In the genomic region with DNA sequence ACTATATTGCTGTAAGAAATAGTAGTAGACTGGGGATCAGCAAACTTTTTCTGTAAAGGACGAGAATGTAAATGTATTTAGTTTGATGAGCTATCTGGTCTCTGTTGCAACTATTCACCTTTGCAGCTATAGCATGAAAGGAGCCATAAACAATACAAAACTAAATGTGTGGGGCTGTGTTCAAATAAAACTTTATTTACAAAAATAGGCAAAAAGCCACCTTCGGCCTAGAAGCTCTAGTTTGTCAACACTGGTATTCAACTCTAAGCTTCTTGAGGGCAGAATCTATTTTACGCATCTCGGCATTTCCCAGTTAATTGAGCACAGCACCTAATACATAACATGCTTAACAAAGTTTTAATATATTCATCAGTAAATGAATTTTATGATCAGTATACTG, we compare ENCODE assay signal across 15 cellular contexts.
"Had no signal": no experiment of that assay in that cellular context is flagged by ENCODE, and none has a peak within 500 bp of the region (broad histone marks: within the 10 kb centered on the region; RNA-seq: fewer than 3 reads in every experiment).

No MANE protein-coding gene starts in this region.

- H3K4me3 Mint-ChIP-seq: activated CD8-positive, alpha-beta T cell treated with anti-CD3 and anti-CD28 coated beads, Interleukin-2, amount 10 ng/mL, durations not matched to agents 7 days and 5 days; activated naive CD4-positive, alpha-beta T cell treated with anti-CD3 and anti-CD28 coated beads, Interleukin-2, amount 10 ng/mL, durations not matched to agents 7 days and 5 days; activated naive CD8-positive, alpha-beta T cell treated with anti-CD3 and anti-CD28 coated beads for 36 hours; activated T-cell treated with anti-CD3 and anti-CD28 coated beads, Interleukin-2, amount 50 U/mL, for 4 hours; T-helper 1 cell treated with Interleukin-12 subunit alpha and Interleukin-12 subunit beta and Interleukin-4 antibody, amounts not matched to agents 30 μg/mL and 1 μg/mL, for 36 hours had no signal

- DNase-seq: activated CD4-positive, alpha-beta T cell treated with anti-CD3 and anti-CD28 coated beads for 48 hours; activated CD4-positive, alpha-beta T cell treated with anti-CD3 and anti-CD28 coated beads, Interleukin-2, amount 50 U/mL, for 4 hours; activated CD4-positive, CD25-positive, alpha-beta regulatory T cell treated with anti-CD3 and anti-CD28 coated beads, Interleukin-2, amount 50 U/mL, for 72 hours; activated CD8-positive, alpha-beta T cell treated with anti-CD3 and anti-CD28 coated beads, Interleukin-2, amount 10 ng/mL, durations not matched to agents 7 days and 5 days; activated effector memory CD4-positive, alpha-beta T cell treated with anti-CD3 and anti-CD28 coated beads, Interleukin-2, amount 50 U/mL, for 16 hours; activated naive CD4-positive, alpha-beta T cell treated with anti-CD3 and anti-CD28 coated beads, Interleukin-2, amount 10 ng/mL, durations not matched to agents 7 days and 5 days; activated naive CD8-positive, alpha-beta T cell treated with anti-CD3 and anti-CD28 coated beads for 36 hours; activated T-cell treated with anti-CD3 and anti-CD28 coated beads, Interleukin-2, amount 50 U/mL, for 4 hours; MG63; Peyer's patch had no signal

- H3K27ac ChIP-seq: brain microvascular endothelial cell, cardiac muscle cell, Peyer's patch, RWPE1, SJSA1 had no signal

- H3K27me3 Mint-ChIP-seq: activated naive CD4-positive, alpha-beta T cell treated with anti-CD3 and anti-CD28 coated beads, Interleukin-2, amount 10 ng/mL, durations not matched to agents 7 days and 5 days; activated naive CD8-positive, alpha-beta T cell treated with anti-CD3 and anti-CD28 coated beads for 36 hours had no signal

- ATAC-seq: activated CD8-positive, alpha-beta T cell treated with anti-CD3 and anti-CD28 coated beads, Interleukin-2, amount 10 ng/mL, durations not matched to agents 7 days and 5 days; activated T-cell treated with anti-CD3 and anti-CD28 coated beads, Interleukin-2, amount 50 U/mL, for 4 hours had no signal

- H3K4me1 Mint-ChIP-seq: activated naive CD4-positive, alpha-beta T cell treated with anti-CD3 and anti-CD28 coated beads, Interleukin-2, amount 10 ng/mL, durations not matched to agents 7 days and 5 days; activated naive CD8-positive, alpha-beta T cell treated with anti-CD3 and anti-CD28 coated beads for 36 hours had no signal

- H3K27me3 ChIP-seq: brain microvascular endothelial cell, cardiac muscle cell, MG63, Peyer's patch, SJSA1 had no signal

- H3K4me1 ChIP-seq: Peyer's patch had no signal

- H3K27ac Mint-ChIP-seq: activated CD8-positive, alpha-beta T cell treated with anti-CD3 and anti-CD28 coated beads, Interleukin-2, amount 10 ng/mL, durations not matched to agents 7 days and 5 days; activated naive CD4-positive, alpha-beta T cell treated with anti-CD3 and anti-CD28 coated beads, Interleukin-2, amount 10 ng/mL, durations not matched to agents 7 days and 5 days; activated naive CD8-positive, alpha-beta T cell treated with anti-CD3 and anti-CD28 coated beads for 36 hours; T-helper 1 cell treated with Interleukin-12 subunit alpha and Interleukin-12 subunit beta and Interleukin-4 antibody, amounts not matched to agents 30 μg/mL and 1 μg/mL, for 36 hours had no signal

- H3K4me3 ChIP-seq: cardiac muscle cell, MG63, Peyer's patch, SJSA1 had no signal

- H3K9me3 ChIP-seq: MG63, Peyer's patch, SJSA1 had no signal

- H3K9me3 Mint-ChIP-seq: activated naive CD4-positive, alpha-beta T cell treated with anti-CD3 and anti-CD28 coated beads, Interleukin-2, amount 10 ng/mL, durations not matched to agents 7 days and 5 days; activated naive CD8-positive, alpha-beta T cell treated with anti-CD3 and anti-CD28 coated beads for 36 hours; T-helper 1 cell treated with Interleukin-12 subunit alpha and Interleukin-12 subunit beta and Interleukin-4 antibody, amounts not matched to agents 30 μg/mL and 1 μg/mL, for 36 hours had no signal

- H3K36me3 ChIP-seq: brain microvascular endothelial cell, cardiac muscle cell, MG63, Peyer's patch, SJSA1 had no signal

- H3K36me3 Mint-ChIP-seq: activated naive CD4-positive, alpha-beta T cell treated with anti-CD3 and anti-CD28 coated beads, Interleukin-2, amount 10 ng/mL, durations not matched to agents 7 days and 5 days; activated naive CD8-positive, alpha-beta T cell treated with anti-CD3 and anti-CD28 coated beads for 36 hours had no signal
